Comparison of ENCODE assay signal across 24 cellular contexts in genomic region chr13:23443878-23444277, GRCh38.
"Had no signal": no experiment of that assay in that cellular context is flagged by ENCODE, and none has a peak within 500 bp of the region (broad histone marks: within the 10 kb centered on the region; RNA-seq: fewer than 3 reads in every experiment).

No MANE protein-coding gene starts in this region.

- H3K36me3 ChIP-seq: brain microvascular endothelial cell, esophagus squamous epithelium, left ventricle myocardium inferior, tibial nerve, uterus had no signal

- H3K9me3 Mint-ChIP-seq: activated B cell treated with CpG ODN at 0.5 μM for 24 hours; activated CD4-positive, alpha-beta T cell treated with anti-CD3 and anti-CD28 coated beads, Interleukin-2, amount 10 ng/mL, durations not matched to agents 24 days and 14 days; activated naive CD8-positive, alpha-beta T cell treated with anti-CD3 and anti-CD28 coated beads, Interleukin-2, amount 10 ng/mL, durations not matched to agents 7 days and 5 days; central memory CD8-positive, alpha-beta T cell; memory B cell; natural killer cell had no signal

- H3K4me3 ChIP-seq: esophagus squamous epithelium, left ventricle myocardium inferior, mucosa of descending colon, tibial nerve, uterus had no signal

- H3K27me3 Mint-ChIP-seq: activated B cell treated with CpG ODN at 0.5 μM for 24 hours; activated naive CD8-positive, alpha-beta T cell treated with anti-CD3 and anti-CD28 coated beads, Interleukin-2, amount 10 ng/mL, durations not matched to agents 7 days and 5 days; central memory CD8-positive, alpha-beta T cell; memory B cell had no signal

- H3K4me3 Mint-ChIP-seq: activated B cell treated with CpG ODN at 0.5 μM for 24 hours; activated CD4-positive, alpha-beta T cell treated with anti-CD3 and anti-CD28 coated beads, Interleukin-2, amount 10 ng/mL, durations not matched to agents 24 days and 14 days; activated naive CD8-positive, alpha-beta T cell treated with anti-CD3 and anti-CD28 coated beads, Interleukin-2, amount 10 ng/mL, durations not matched to agents 7 days and 5 days; central memory CD8-positive, alpha-beta T cell; memory B cell; natural killer cell had no signal

- H3K27me3 ChIP-seq: brain microvascular endothelial cell, esophagus squamous epithelium, tibial nerve, uterus had no signal

- H3K4me1 Mint-ChIP-seq: activated B cell treated with CpG ODN at 0.5 μM for 24 hours; activated CD4-positive, alpha-beta T cell treated with anti-CD3 and anti-CD28 coated beads, Interleukin-2, amount 10 ng/mL, durations not matched to agents 24 days and 14 days; activated naive CD8-positive, alpha-beta T cell treated with anti-CD3 and anti-CD28 coated beads, Interleukin-2, amount 10 ng/mL, durations not matched to agents 7 days and 5 days; central memory CD8-positive, alpha-beta T cell; natural killer cell had no signal

- H3K27ac Mint-ChIP-seq: activated B cell treated with CpG ODN at 0.5 μM for 24 hours; activated CD4-positive, alpha-beta T cell treated with anti-CD3 and anti-CD28 coated beads, Interleukin-2, amount 10 ng/mL, durations not matched to agents 24 days and 14 days; activated naive CD8-positive, alpha-beta T cell treated with anti-CD3 and anti-CD28 coated beads, Interleukin-2, amount 10 ng/mL, durations not matched to agents 7 days and 5 days; memory B cell; natural killer cell; progenitor cell of endocrine pancreas had no signal

- DNase-seq: activated B cell treated with CpG ODN at 0.5 μM for 24 hours; activated CD4-positive, alpha-beta T cell treated with anti-CD3 and anti-CD28 coated beads, Interleukin-2, amount 10 ng/mL, durations not matched to agents 24 days and 14 days; activated CD8-positive, alpha-beta memory T cell treated with anti-CD3 and anti-CD28 coated beads for 24 hours; activated naive CD8-positive, alpha-beta T cell treated with anti-CD3 and anti-CD28 coated beads, Interleukin-2, amount 10 ng/mL, durations not matched to agents 7 days and 5 days; brain microvascular endothelial cell; effector CD8-positive, alpha-beta T cell; esophagus squamous epithelium; hippocampal formation; kidney; left ventricle myocardium inferior; mucosa of descending colon; natural killer cell; occipital lobe; right cardiac atrium; small intestine; stimulated activated CD4-positive, alpha-beta T cell treated with anti-CD3 and anti-CD28 coated beads, Interleukin-4, amount 100 ng/mL, for 4 hours; stimulated activated CD8-positive, alpha-beta memory T cell treated with anti-CD3 and anti-CD28 coated beads, Interleukin-4, amount 100 ng/mL, for 48 hours; stimulated activated naive CD4-positive, alpha-beta T cell treated with Interleukin-2 at 50 U/mL for 16 hours; substantia nigra; uterus had no signal

- H3K36me3 Mint-ChIP-seq: activated naive CD8-positive, alpha-beta T cell treated with anti-CD3 and anti-CD28 coated beads, Interleukin-2, amount 10 ng/mL, durations not matched to agents 7 days and 5 days; memory B cell; natural killer cell had no signal

- ATAC-seq: mucosa of descending colon, natural killer cell, right cardiac atrium had no signal

- H3K27ac ChIP-seq: brain microvascular endothelial cell, esophagus squamous epithelium, left ventricle myocardium inferior, tibial nerve, uterus had no signal

- H3K4me1 ChIP-seq: left ventricle myocardium inferior, tibial nerve, uterus had no signal

- H3K9me3 ChIP-seq: esophagus squamous epithelium, left ventricle myocardium inferior, mucosa of descending colon, tibial nerve, uterus had no signal
